Comparison of ENCODE assay signal across 3 cellular contexts in the genomic region with DNA sequence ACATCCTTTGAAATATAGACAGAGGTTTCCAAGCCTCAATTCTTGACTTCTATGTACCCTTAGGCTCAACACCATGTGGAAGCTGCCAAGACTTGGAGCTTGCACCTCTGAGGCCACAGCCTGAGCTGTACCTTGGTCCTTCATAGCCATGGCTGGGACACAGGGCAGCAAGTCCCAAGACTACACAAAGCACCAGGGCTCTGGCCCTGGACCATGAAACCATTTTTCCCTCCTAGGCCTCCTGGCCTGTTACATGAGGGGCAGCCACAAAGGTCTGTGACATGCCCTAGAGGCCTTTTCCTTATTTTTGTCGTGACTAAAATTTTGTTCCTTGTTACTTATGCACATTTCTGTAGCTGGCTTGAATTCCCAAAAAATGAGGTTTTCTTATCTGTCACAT.
TF ChIP-seq lines count a peak whose summit lies in the region.

No MANE protein-coding gene starts in this region.

TF ChIP-seq in A549, 52 proteins besides CTCF, POLR2A, EP300 and RAD21 (continued from another document):
- peak; percentile 6 for TF ChIP-seq ZFP36 (IDR thresholded peaks at IDR 0.05; ENCODE audit: borderline replicate concordance, partially characterized antibody)

TF ChIP-seq in HEK293, 187 proteins besides CTCF, POLR2A, EP300 and RAD21 (continued from another document):
- TF ChIP-seq, protein P1, sequence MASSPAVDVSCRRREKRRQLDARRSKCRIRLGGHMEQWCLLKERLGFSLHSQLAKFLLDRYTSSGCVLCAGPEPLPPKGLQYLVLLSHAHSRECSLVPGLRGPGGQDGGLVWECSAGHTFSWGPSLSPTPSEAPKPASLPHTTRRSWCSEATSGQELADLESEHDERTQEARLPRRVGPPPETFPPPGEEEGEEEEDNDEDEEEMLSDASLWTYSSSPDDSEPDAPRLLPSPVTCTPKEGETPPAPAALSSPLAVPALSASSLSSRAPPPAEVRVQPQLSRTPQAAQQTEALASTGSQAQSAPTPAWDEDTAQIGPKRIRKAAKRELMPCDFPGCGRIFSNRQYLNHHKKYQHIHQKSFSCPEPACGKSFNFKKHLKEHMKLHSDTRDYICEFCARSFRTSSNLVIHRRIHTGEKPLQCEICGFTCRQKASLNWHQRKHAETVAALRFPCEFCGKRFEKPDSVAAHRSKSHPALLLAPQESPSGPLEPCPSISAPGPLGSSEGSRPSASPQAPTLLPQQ (tag by site-specific recombination; IDR thresholded peaks at IDR 0.05) = no peak
- TF ChIP-seq, protein P2, sequence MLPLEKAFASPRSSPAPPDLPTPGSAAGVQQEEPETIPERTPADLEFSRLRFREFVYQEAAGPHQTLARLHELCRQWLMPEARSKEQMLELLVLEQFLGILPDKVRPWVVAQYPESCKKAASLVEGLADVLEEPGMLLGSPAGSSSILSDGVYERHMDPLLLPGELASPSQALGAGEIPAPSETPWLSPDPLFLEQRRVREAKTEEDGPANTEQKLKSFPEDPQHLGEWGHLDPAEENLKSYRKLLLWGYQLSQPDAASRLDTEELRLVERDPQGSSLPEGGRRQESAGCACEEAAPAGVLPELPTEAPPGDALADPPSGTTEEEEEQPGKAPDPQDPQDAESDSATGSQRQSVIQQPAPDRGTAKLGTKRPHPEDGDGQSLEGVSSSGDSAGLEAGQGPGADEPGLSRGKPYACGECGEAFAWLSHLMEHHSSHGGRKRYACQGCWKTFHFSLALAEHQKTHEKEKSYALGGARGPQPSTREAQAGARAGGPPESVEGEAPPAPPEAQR (tag by site-specific recombination; IDR thresholded peaks at IDR 0.05) = no peak
- TF ChIP-seq ZNF830 (tag by site-specific recombination; IDR thresholded peaks at IDR 0.05; ENCODE audit: low read depth) (no peak), SETDB1 (IDR thresholded peaks at IDR 0.05; ENCODE audit: insufficient read length, low read length) (peak; percentile 69), GFI1B (tag by site-specific recombination; IDR thresholded peaks at IDR 0.05) (no peak), ZNF114 (tag by site-specific recombination; IDR thresholded peaks at IDR 0.05) (no peak), ZNF585B (tag by site-specific recombination; IDR thresholded peaks at IDR 0.05) (peak; percentile 92), BCL11B (tag by site-specific recombination; IDR thresholded peaks at IDR 0.05; ENCODE audit: low read depth) (no peak), ZNF23 (tag by site-specific recombination; IDR thresholded peaks at IDR 0.05; ENCODE audit: borderline replicate concordance) (no peak), MZF1 (tag by site-specific recombination; IDR thresholded peaks at IDR 0.05; ENCODE audit: borderline replicate concordance) (no peak), ZNF791 (tag by site-specific recombination; IDR thresholded peaks at IDR 0.05) (no peak), ZNF184 (tag by site-specific recombination; IDR thresholded peaks at IDR 0.05) (no peak)

TF ChIP-seq in K562, 482 proteins besides CTCF, POLR2A, EP300 and RAD21 (continued from another document):
- TF ChIP-seq ZNF707 (CRISPR knock-in tag; conservative IDR thresholded peaks at IDR 0.05) = no peak
- TF ChIP-seq GATAD2A (IDR thresholded peaks at IDR 0.05) = no peak
- TF ChIP-seq, protein P3, sequence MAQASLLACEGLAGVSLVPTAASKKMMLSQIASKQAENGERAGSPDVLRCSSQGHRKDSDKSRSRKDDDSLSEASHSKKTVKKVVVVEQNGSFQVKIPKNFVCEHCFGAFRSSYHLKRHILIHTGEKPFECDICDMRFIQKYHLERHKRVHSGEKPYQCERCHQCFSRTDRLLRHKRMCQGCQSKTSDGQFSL (CRISPR knock-in tag; IDR thresholded peaks at IDR 0.05) = no peak
- TF ChIP-seq, protein P3 (tag; IDR thresholded peaks at IDR 0.05) = no peak
- no peak for TF ChIP-seq RBM14 (IDR thresholded peaks at IDR 0.05; ENCODE audit: borderline replicate concordance, insufficient read depth, low read depth, low read length)
- peak; percentile 16 for TF ChIP-seq ZFP36 (IDR thresholded peaks at IDR 0.05; ENCODE audit: low read depth, low read length, partially characterized antibody)
- TF ChIP-seq ARHGAP35 (IDR thresholded peaks at IDR 0.05; ENCODE audit: partially characterized antibody) = no peak
- no peak for TF ChIP-seq ZNF140 (CRISPR knock-in tag; IDR thresholded peaks at IDR 0.05)
- no peak for TF ChIP-seq CTBP1 (IDR thresholded peaks at IDR 0.05; ENCODE audit: borderline replicate concordance)
